22 cellular contexts compared by ENCODE assay signal in the genomic region with DNA sequence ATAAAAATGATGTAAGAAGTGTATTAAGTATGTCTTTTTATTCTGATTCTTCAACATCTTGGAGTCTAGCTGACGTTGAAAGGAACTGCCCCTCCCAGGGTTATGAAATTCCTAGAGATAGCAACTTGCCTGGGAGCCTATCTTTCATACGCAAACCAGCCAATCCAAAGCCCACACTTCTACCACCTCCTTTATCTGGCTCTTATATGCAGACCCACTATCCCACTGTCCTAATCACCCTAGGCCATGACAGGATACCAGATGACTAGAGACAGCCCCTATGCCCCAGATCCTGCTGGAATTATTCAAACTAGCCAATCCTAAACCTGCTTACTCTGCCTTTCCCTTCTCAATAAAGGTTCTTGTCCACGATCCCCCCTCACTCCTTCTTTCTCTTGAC. TPM values are rescaled to one million over a fixed set of nuclear protein-coding genes. Genes with fewer than 3 reads are reported as not detected.
DNase-seq lines count a peak whose midpoint lies in the region; ATAC-seq and TF ChIP-seq lines count a peak whose summit lies in the region.
"Had no signal": no experiment of that assay in that cellular context is flagged by ENCODE, and none has a peak within 500 bp of the region (broad histone marks: within the 10 kb centered on the region; RNA-seq: fewer than 3 reads in every experiment).

No MANE protein-coding gene starts in this region.

- peaks cover 17 to 26% of the 10 kb centered on the region in 2 donors for H3K4me1 ChIP-seq in naive thymus-derived CD4-positive, alpha-beta T cell (ENCODE audit: control insufficient read depth in 2 of 2, insufficient read depth in 2 of 2, low read length in 2 of 2)
- peaks cover 13% of the 10 kb centered on the region for H3K4me1 ChIP-seq in mucosa of descending colon (ENCODE audit: low read depth)

- CTCF ChIA-PET in activated CD8-positive, alpha-beta memory T cell treated with anti-CD3 and anti-CD28 coated beads, Interleukin-2, amount 10 ng/mL, durations not matched to agents 7 days and 5 days (lab: Charles Lee) = interaction anchor here (0.6 to 1.4 kb wide), 2 partner anchors 28 to 90 kb away, joined by 4 read pairs; no protein-coding TSS in a partner anchor
- CTCF ChIA-PET in naive thymus-derived CD4-positive, alpha-beta T cell (lab: Charles Lee) = interaction anchor here (0.6 kb wide), 1 partner anchor 127 kb away, joined by 3 read pairs; no protein-coding TSS in a partner anchor

- H3K27me3 ChIP-seq in naive thymus-derived CD4-positive, alpha-beta T cell (ENCODE audit: control insufficient read depth in 2 of 2, insufficient read depth in 2 of 2, low read length in 2 of 2) = no peaks in the 10 kb centered on the region
- H3K27me3 ChIP-seq: BLaER1, ovary had no signal

- intact Hi-C loops in activated T-helper 2 cell treated with anti-CD3 and anti-CD28 coated beads, Interferon-gamma antibody, Interleukin-2, Interleukin-4, amounts not matched to agents 10 μg/mL and 5 μg/mL and 100 μg/mL, durations not matched to agents 14 hours and 24 hours and 36 hours (cut with micrococcal nuclease) = loop anchor here (10.0 kb wide), 1 partner anchor 288 kb away; no protein-coding TSS in a partner anchor
- intact Hi-C loops in naive thymus-derived CD4-positive, alpha-beta T cell (cut with micrococcal nuclease) = no loop called here
- intact Hi-C loops in mucosa of descending colon (cut with DNase I, micrococcal nuclease) = no loop called here

- H3K4me1 Mint-ChIP-seq in activated CD8-positive, alpha-beta memory T cell treated with anti-CD3 and anti-CD28 coated beads, Interleukin-2, amount 10 ng/mL, durations not matched to agents 7 days and 5 days = peaks cover 36% of the 10 kb centered on the region
- peaks cover 28% of the 10 kb centered on the region for H3K4me1 Mint-ChIP-seq in activated T-helper 2 cell treated with anti-CD3 and anti-CD28 coated beads, Interferon-gamma antibody, Interleukin-2, Interleukin-4, amounts not matched to agents 10 μg/mL and 5 μg/mL and 100 μg/mL, durations not matched to agents 14 hours and 24 hours and 36 hours (ENCODE audit: low read depth)
- peaks cover 16 to 41% (median 28%) of the 10 kb centered on the region in 7 donors for H3K4me1 Mint-ChIP-seq in naive thymus-derived CD4-positive, alpha-beta T cell

- no peaks in the 10 kb centered on the region for H3K9me3 ChIP-seq in naive thymus-derived CD4-positive, alpha-beta T cell (ENCODE audit: control insufficient read depth in 2 of 3, low read length in 3 of 3)
- no peaks in the 10 kb centered on the region for H3K9me3 ChIP-seq in mucosa of descending colon
- H3K9me3 ChIP-seq: BLaER1, ovary had no signal

- DNase-seq in activated CD8-positive, alpha-beta memory T cell treated with anti-CD3 and anti-CD28 coated beads, Interleukin-2, amount 10 ng/mL, durations not matched to agents 7 days and 5 days = no peak
- DNase-seq in activated CD8-positive, alpha-beta memory T cell treated with anti-CD3 and anti-CD28 coated beads, Interleukin-2, amount 50 U/mL, for 48 hours = no peak
- peak; percentile 47 for DNase-seq in NCI-H226
- no peak for DNase-seq in activated T-helper 2 cell treated with anti-CD3 and anti-CD28 coated beads, Interferon-gamma antibody, Interleukin-2, Interleukin-4, amounts not matched to agents 10 μg/mL and 5 μg/mL and 100 μg/mL, durations not matched to agents 14 hours and 24 hours and 36 hours (ENCODE audit: low spot score)
- no peak for DNase-seq in naive thymus-derived CD4-positive, alpha-beta T cell
- DNase-seq in mucosa of descending colon = no peak
- DNase-seq: effector CD4-positive, alpha-beta T cell; kidney glomerular epithelial cell; MM.1S; naive B cell; NCI-H1436 treated with DMSO at 0.1 percent for 48 hours; NCI-H526; ovary; right cardiac atrium; stimulated activated CD8-positive, alpha-beta memory T cell treated with anti-CD3 and anti-CD28 coated beads, Interleukin-4, amount 100 ng/mL, for 48 hours; WERI-Rb-1 had no signal

- H3K4me3 ChIP-seq in naive thymus-derived CD4-positive, alpha-beta T cell (ENCODE audit: low read length) = no peak overlapping the region
- no peak overlapping the region for H3K4me3 ChIP-seq in mucosa of descending colon
- H3K4me3 ChIP-seq: BLaER1, ovary had no signal

- H3K36me3 Mint-ChIP-seq in activated CD8-positive, alpha-beta memory T cell treated with anti-CD3 and anti-CD28 coated beads, Interleukin-2, amount 10 ng/mL, durations not matched to agents 7 days and 5 days = peaks cover 28% of the 10 kb centered on the region
- peaks cover 14% of the 10 kb centered on the region for H3K36me3 Mint-ChIP-seq in activated T-helper 2 cell treated with anti-CD3 and anti-CD28 coated beads, Interferon-gamma antibody, Interleukin-2, Interleukin-4, amounts not matched to agents 10 μg/mL and 5 μg/mL and 100 μg/mL, durations not matched to agents 14 hours and 24 hours and 36 hours (ENCODE audit: low read depth)
- H3K36me3 Mint-ChIP-seq in naive thymus-derived CD4-positive, alpha-beta T cell = peaks cover 0 to 30% (median 10%) of the 10 kb centered on the region in 5 donors
- H3K36me3 Mint-ChIP-seq: IgD-negative memory B cell had no signal

- no peak overlapping the region for H3K4me3 Mint-ChIP-seq in activated CD8-positive, alpha-beta memory T cell treated with anti-CD3 and anti-CD28 coated beads, Interleukin-2, amount 10 ng/mL, durations not matched to agents 7 days and 5 days
- no peak overlapping the region for H3K4me3 Mint-ChIP-seq in activated T-helper 2 cell treated with anti-CD3 and anti-CD28 coated beads, Interferon-gamma antibody, Interleukin-2, Interleukin-4, amounts not matched to agents 10 μg/mL and 5 μg/mL and 100 μg/mL, durations not matched to agents 14 hours and 24 hours and 36 hours (ENCODE audit: low read depth)
- peak overlapping the region in 5 of 10 donors; percentile 10 to 71 (median 64) for H3K4me3 Mint-ChIP-seq in naive thymus-derived CD4-positive, alpha-beta T cell
- H3K4me3 Mint-ChIP-seq: memory B cell had no signal

- no peak overlapping the region for H3K27ac ChIP-seq in naive thymus-derived CD4-positive, alpha-beta T cell (ENCODE audit: low read depth, low read length)
- H3K27ac ChIP-seq: BLaER1, ovary, WERI-Rb-1 had no signal

- no peak for TF ChIP-seq CTCF in mucosa of descending colon (IDR thresholded peaks at IDR 0.05)

- H3K9me3 Mint-ChIP-seq in activated CD8-positive, alpha-beta memory T cell treated with anti-CD3 and anti-CD28 coated beads, Interleukin-2, amount 10 ng/mL, durations not matched to agents 7 days and 5 days (ENCODE audit: low read depth) = peaks cover 6% of the 10 kb centered on the region
- peaks cover 15% of the 10 kb centered on the region for H3K9me3 Mint-ChIP-seq in activated T-helper 2 cell treated with anti-CD3 and anti-CD28 coated beads, Interferon-gamma antibody, Interleukin-2, Interleukin-4, amounts not matched to agents 10 μg/mL and 5 μg/mL and 100 μg/mL, durations not matched to agents 14 hours and 24 hours and 36 hours
- peaks cover 0 to 28% (median 2%) of the 10 kb centered on the region in 11 donors for H3K9me3 Mint-ChIP-seq in naive thymus-derived CD4-positive, alpha-beta T cell
- H3K9me3 Mint-ChIP-seq: memory B cell had no signal

- POLR2A ChIA-PET in naive thymus-derived CD4-positive, alpha-beta T cell (lab: Charles Lee) = interaction anchor here (1.0 to 2.5 kb wide), 5 partner anchors 11 to 59 kb away, joined by 3 to 6 read pairs (median 3); no protein-coding TSS in a partner anchor

- ATAC-seq in activated CD8-positive, alpha-beta memory T cell treated with anti-CD3 and anti-CD28 coated beads, Interleukin-2, amount 10 ng/mL, durations not matched to agents 7 days and 5 days = no peak
- ATAC-seq in naive thymus-derived CD4-positive, alpha-beta T cell = no peak
- ATAC-seq in mucosa of descending colon (no peak), HG02970 (IDR thresholded peaks at IDR 0.05; ENCODE audit: low FRiP score, unreplicated experiment) (no peak), HG02623 (IDR thresholded peaks at IDR 0.05; ENCODE audit: unreplicated experiment) (no peak)
- ATAC-seq: esophagus mucosa, right cardiac atrium had no signal

- H3K36me3 ChIP-seq in naive thymus-derived CD4-positive, alpha-beta T cell (ENCODE audit: control insufficient read depth in 2 of 3, insufficient read depth in 3 of 3, low read length in 3 of 3) = no peaks in the 10 kb centered on the region
- H3K36me3 ChIP-seq in mucosa of descending colon (ENCODE audit: low read depth) = no peaks in the 10 kb centered on the region
- H3K36me3 ChIP-seq: BLaER1, ovary, WERI-Rb-1 had no signal

- peak overlapping the region; percentile 95 for H3K27ac Mint-ChIP-seq in activated CD8-positive, alpha-beta memory T cell treated with anti-CD3 and anti-CD28 coated beads, Interleukin-2, amount 10 ng/mL, durations not matched to agents 7 days and 5 days
- H3K27ac Mint-ChIP-seq in activated T-helper 2 cell treated with anti-CD3 and anti-CD28 coated beads, Interferon-gamma antibody, Interleukin-2, Interleukin-4, amounts not matched to agents 10 μg/mL and 5 μg/mL and 100 μg/mL, durations not matched to agents 14 hours and 24 hours and 36 hours = peak overlapping the region; percentile 85
- peak overlapping the region; percentile 55 to 95 (median 82) for H3K27ac Mint-ChIP-seq in naive thymus-derived CD4-positive, alpha-beta T cell
- H3K27ac Mint-ChIP-seq: IgD-negative memory B cell, memory B cell had no signal

- no peaks in the 10 kb centered on the region for H3K27me3 Mint-ChIP-seq in activated CD8-positive, alpha-beta memory T cell treated with anti-CD3 and anti-CD28 coated beads, Interleukin-2, amount 10 ng/mL, durations not matched to agents 7 days and 5 days
- H3K27me3 Mint-ChIP-seq in activated T-helper 2 cell treated with anti-CD3 and anti-CD28 coated beads, Interferon-gamma antibody, Interleukin-2, Interleukin-4, amounts not matched to agents 10 μg/mL and 5 μg/mL and 100 μg/mL, durations not matched to agents 14 hours and 24 hours and 36 hours (ENCODE audit: low read depth) = no peaks in the 10 kb centered on the region
- no peaks in the 10 kb centered on the region for H3K27me3 Mint-ChIP-seq in naive thymus-derived CD4-positive, alpha-beta T cell
- H3K27me3 Mint-ChIP-seq: IgD-negative memory B cell, memory B cell had no signal

RNA-seq across cellular contexts. Expression of a gene that starts 11.8 kb away (rescaled TPM):
- total RNA-seq in activated CD8-positive, alpha-beta memory T cell treated with anti-CD3 and anti-CD28 coated beads, Interleukin-2, amount 10 ng/mL, durations not matched to agents 7 days and 5 days = 10 to 100 TPM; 27.6 to 32.5 TPM
- 8.6 and 9.8 TPM in 2 replicates for total RNA-seq in activated T-helper 2 cell treated with anti-CD3 and anti-CD28 coated beads, Interferon-gamma antibody, Interleukin-2, Interleukin-4, amounts not matched to agents 10 μg/mL and 5 μg/mL and 100 μg/mL, durations not matched to agents 14 hours and 24 hours and 36 hours
- 10 to 100 TPM; 15.9 to 96.3 (median 17.7) TPM for total RNA-seq in naive thymus-derived CD4-positive, alpha-beta T cell
- 10 to 100 TPM; 26.7 to 29.2 TPM for polyA plus RNA-seq in naive thymus-derived CD4-positive, alpha-beta T cell
- total RNA-seq in mucosa of descending colon = 10 to 100 TPM; 27.9 to 67.0 (median 30.1) TPM
